Comparison of ENCODE assay signal across 1 cellular context in the genomic region with DNA sequence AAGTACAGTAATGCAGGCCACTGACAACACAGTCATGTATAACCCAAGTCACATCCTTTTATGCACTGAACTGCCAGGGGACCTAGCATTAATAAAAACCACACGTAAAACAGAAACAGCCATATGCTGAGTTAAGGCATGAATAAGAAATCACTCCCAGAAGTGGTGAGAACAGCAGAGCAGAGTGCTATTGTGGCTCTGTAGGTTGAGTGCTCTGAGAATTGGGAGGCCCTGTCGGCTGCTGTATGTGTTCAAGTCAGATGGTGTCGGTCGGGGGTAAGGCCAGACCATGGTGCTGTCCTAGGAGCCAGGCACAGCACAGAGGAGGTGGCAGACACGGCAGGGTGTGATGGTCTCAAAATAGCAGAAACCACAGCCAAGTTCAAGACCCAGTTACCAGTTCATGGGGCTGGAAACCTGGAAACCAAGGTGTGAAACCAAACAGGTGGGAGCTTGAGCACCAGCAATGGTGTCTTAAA.
TF ChIP-seq lines count a peak whose summit lies in the region.

No MANE protein-coding gene starts in this region.

TF ChIP-seq in GM12878, 131 proteins besides CTCF, POLR2A, EP300 and RAD21 (continued from another document and continues in another):
- TF ChIP-seq, protein P1, sequence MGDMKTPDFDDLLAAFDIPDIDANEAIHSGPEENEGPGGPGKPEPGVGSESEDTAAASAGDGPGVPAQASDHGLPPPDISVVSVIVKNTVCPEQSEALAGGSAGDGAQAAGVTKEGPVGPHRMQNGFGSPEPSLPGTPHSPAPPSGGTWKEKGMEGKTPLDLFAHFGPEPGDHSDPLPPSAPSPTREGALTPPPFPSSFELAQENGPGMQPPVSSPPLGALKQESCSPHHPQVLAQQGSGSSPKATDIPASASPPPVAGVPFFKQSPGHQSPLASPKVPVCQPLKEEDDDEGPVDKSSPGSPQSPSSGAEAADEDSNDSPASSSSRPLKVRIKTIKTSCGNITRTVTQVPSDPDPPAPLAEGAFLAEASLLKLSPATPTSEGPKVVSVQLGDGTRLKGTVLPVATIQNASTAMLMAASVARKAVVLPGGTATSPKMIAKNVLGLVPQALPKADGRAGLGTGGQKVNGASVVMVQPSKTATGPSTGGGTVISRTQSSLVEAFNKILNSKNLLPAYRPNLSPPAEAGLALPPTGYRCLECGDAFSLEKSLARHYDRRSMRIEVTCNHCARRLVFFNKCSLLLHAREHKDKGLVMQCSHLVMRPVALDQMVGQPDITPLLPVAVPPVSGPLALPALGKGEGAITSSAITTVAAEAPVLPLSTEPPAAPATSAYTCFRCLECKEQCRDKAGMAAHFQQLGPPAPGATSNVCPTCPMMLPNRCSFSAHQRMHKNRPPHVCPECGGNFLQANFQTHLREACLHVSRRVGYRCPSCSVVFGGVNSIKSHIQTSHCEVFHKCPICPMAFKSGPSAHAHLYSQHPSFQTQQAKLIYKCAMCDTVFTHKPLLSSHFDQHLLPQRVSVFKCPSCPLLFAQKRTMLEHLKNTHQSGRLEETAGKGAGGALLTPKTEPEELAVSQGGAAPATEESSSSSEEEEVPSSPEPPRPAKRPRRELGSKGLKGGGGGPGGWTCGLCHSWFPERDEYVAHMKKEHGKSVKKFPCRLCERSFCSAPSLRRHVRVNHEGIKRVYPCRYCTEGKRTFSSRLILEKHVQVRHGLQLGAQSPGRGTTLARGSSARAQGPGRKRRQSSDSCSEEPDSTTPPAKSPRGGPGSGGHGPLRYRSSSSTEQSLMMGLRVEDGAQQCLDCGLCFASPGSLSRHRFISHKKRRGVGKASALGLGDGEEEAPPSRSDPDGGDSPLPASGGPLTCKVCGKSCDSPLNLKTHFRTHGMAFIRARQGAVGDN (IDR thresholded peaks at IDR 0.05): peak; percentile 14
- TF ChIP-seq, protein P2, sequence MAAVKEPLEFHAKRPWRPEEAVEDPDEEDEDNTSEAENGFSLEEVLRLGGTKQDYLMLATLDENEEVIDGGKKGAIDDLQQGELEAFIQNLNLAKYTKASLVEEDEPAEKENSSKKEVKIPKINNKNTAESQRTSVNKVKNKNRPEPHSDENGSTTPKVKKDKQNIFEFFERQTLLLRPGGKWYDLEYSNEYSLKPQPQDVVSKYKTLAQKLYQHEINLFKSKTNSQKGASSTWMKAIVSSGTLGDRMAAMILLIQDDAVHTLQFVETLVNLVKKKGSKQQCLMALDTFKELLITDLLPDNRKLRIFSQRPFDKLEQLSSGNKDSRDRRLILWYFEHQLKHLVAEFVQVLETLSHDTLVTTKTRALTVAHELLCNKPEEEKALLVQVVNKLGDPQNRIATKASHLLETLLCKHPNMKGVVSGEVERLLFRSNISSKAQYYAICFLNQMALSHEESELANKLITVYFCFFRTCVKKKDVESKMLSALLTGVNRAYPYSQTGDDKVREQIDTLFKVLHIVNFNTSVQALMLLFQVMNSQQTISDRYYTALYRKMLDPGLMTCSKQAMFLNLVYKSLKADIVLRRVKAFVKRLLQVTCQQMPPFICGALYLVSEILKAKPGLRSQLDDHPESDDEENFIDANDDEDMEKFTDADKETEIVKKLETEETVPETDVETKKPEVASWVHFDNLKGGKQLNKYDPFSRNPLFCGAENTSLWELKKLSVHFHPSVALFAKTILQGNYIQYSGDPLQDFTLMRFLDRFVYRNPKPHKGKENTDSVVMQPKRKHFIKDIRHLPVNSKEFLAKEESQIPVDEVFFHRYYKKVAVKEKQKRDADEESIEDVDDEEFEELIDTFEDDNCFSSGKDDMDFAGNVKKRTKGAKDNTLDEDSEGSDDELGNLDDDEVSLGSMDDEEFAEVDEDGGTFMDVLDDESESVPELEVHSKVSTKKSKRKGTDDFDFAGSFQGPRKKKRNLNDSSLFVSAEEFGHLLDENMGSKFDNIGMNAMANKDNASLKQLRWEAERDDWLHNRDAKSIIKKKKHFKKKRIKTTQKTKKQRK (IDR thresholded peaks at IDR 0.05; ENCODE audit: low read depth, low read length): no peak
- TF ChIP-seq CREB1 (IDR thresholded peaks at IDR 0.05; ENCODE audit: low read depth) (peak; percentile 44; the same call in 1 of the 2 replicates), DPF2 (IDR thresholded peaks at IDR 0.05) (peak; percentile 45), MEF2B (IDR thresholded peaks at IDR 0.05; ENCODE audit: partially characterized antibody, poor library complexity, severe bottlenecking) (peak; percentile 81), SMAD5 (IDR thresholded peaks at IDR 0.05; ENCODE audit: low read depth) (no peak), CEBPB (IDR thresholded peaks at IDR 0.05; ENCODE audit: borderline replicate concordance in 1 of 2, low read depth in 2 of 2, low read length in 2 of 2) (no peak), SRF (IDR thresholded peaks at IDR 0.05; ENCODE audit: low read depth in 2 of 2, low read length in 2 of 2) (no peak), CBFB (IDR thresholded peaks at IDR 0.05; ENCODE audit: low read depth) (peak; percentile 55; the same call in 1 of the 2 replicates), TCF3 (IDR thresholded peaks at IDR 0.05; ENCODE audit: borderline replicate concordance, insufficient read depth, low read depth, low read length) (no peak), FOXM1 (IDR thresholded peaks at IDR 0.05; ENCODE audit: low read depth, low read length) (0 out of 2 replicates have a peak, but pooled peaks have one; percentile 44), IKZF2 (IDR thresholded peaks at IDR 0.05) (peak; percentile 68 to 70; a peak in 3 of 4 replicates), MYB (IDR thresholded peaks at IDR 0.05; ENCODE audit: borderline replicate concordance, low read depth, low read length) (no peak), SUZ12 (IDR thresholded peaks at IDR 0.05; ENCODE audit: unreplicated experiment) (no peak), ETV6 (conservative IDR thresholded peaks at IDR 0.05 in 1 of 2, IDR thresholded peaks at IDR 0.05 in 1 of 2; ENCODE audit: borderline replicate concordance in 1 of 2, low read depth in 1 of 2) (peak in 1 of 2 experiments; percentile 37; a peak in 1 of 4 replicates), MEF2A (IDR thresholded peaks at IDR 0.05; ENCODE audit: insufficient read depth, low read depth, low read length) (0 out of 2 replicates have a peak, but pooled peaks have one; percentile 38), CBX5 (IDR thresholded peaks at IDR 0.05; ENCODE audit: low read depth) (peak; percentile 75; the same call in 1 of the 2 replicates)
- TF ChIP-seq, protein P3, sequence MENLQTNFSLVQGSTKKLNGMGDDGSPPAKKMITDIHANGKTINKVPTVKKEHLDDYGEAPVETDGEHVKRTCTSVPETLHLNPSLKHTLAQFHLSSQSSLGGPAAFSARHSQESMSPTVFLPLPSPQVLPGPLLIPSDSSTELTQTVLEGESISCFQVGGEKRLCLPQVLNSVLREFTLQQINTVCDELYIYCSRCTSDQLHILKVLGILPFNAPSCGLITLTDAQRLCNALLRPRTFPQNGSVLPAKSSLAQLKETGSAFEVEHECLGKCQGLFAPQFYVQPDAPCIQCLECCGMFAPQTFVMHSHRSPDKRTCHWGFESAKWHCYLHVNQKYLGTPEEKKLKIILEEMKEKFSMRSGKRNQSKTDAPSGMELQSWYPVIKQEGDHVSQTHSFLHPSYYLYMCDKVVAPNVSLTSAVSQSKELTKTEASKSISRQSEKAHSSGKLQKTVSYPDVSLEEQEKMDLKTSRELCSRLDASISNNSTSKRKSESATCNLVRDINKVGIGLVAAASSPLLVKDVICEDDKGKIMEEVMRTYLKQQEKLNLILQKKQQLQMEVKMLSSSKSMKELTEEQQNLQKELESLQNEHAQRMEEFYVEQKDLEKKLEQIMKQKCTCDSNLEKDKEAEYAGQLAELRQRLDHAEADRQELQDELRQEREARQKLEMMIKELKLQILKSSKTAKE (IDR thresholded peaks at IDR 0.05; ENCODE audit: low read depth, poor library complexity, severe bottlenecking): peak; percentile 82
- TF ChIP-seq, protein P4, sequence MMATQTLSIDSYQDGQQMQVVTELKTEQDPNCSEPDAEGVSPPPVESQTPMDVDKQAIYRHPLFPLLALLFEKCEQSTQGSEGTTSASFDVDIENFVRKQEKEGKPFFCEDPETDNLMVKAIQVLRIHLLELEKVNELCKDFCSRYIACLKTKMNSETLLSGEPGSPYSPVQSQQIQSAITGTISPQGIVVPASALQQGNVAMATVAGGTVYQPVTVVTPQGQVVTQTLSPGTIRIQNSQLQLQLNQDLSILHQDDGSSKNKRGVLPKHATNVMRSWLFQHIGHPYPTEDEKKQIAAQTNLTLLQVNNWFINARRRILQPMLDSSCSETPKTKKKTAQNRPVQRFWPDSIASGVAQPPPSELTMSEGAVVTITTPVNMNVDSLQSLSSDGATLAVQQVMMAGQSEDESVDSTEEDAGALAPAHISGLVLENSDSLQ (IDR thresholded peaks at IDR 0.05): no peak
- TF ChIP-seq, protein P5, sequence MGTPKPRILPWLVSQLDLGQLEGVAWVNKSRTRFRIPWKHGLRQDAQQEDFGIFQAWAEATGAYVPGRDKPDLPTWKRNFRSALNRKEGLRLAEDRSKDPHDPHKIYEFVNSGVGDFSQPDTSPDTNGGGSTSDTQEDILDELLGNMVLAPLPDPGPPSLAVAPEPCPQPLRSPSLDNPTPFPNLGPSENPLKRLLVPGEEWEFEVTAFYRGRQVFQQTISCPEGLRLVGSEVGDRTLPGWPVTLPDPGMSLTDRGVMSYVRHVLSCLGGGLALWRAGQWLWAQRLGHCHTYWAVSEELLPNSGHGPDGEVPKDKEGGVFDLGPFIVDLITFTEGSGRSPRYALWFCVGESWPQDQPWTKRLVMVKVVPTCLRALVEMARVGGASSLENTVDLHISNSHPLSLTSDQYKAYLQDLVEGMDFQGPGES (IDR thresholded peaks at IDR 0.05): no peak
- TF ChIP-seq, protein P6, sequence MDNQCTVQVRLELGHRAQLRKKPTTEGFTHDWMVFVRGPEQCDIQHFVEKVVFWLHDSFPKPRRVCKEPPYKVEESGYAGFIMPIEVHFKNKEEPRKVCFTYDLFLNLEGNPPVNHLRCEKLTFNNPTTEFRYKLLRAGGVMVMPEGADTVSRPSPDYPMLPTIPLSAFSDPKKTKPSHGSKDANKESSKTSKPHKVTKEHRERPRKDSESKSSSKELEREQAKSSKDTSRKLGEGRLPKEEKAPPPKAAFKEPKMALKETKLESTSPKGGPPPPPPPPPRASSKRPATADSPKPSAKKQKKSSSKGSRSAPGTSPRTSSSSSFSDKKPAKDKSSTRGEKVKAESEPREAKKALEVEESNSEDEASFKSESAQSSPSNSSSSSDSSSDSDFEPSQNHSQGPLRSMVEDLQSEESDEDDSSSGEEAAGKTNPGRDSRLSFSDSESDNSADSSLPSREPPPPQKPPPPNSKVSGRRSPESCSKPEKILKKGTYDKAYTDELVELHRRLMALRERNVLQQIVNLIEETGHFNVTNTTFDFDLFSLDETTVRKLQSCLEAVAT (IDR thresholded peaks at IDR 0.05): peak; percentile 66
- TF ChIP-seq, protein P7, sequence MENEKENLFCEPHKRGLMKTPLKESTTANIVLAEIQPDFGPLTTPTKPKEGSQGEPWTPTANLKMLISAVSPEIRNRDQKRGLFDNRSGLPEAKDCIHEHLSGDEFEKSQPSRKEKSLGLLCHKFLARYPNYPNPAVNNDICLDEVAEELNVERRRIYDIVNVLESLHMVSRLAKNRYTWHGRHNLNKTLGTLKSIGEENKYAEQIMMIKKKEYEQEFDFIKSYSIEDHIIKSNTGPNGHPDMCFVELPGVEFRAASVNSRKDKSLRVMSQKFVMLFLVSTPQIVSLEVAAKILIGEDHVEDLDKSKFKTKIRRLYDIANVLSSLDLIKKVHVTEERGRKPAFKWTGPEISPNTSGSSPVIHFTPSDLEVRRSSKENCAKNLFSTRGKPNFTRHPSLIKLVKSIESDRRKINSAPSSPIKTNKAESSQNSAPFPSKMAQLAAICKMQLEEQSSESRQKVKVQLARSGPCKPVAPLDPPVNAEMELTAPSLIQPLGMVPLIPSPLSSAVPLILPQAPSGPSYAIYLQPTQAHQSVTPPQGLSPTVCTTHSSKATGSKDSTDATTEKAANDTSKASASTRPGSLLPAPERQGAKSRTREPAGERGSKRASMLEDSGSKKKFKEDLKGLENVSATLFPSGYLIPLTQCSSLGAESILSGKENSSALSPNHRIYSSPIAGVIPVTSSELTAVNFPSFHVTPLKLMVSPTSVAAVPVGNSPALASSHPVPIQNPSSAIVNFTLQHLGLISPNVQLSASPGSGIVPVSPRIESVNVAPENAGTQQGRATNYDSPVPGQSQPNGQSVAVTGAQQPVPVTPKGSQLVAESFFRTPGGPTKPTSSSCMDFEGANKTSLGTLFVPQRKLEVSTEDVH (IDR thresholded peaks at IDR 0.05; ENCODE audit: low read depth, partially characterized antibody): no peak
- TF ChIP-seq, protein P8, sequence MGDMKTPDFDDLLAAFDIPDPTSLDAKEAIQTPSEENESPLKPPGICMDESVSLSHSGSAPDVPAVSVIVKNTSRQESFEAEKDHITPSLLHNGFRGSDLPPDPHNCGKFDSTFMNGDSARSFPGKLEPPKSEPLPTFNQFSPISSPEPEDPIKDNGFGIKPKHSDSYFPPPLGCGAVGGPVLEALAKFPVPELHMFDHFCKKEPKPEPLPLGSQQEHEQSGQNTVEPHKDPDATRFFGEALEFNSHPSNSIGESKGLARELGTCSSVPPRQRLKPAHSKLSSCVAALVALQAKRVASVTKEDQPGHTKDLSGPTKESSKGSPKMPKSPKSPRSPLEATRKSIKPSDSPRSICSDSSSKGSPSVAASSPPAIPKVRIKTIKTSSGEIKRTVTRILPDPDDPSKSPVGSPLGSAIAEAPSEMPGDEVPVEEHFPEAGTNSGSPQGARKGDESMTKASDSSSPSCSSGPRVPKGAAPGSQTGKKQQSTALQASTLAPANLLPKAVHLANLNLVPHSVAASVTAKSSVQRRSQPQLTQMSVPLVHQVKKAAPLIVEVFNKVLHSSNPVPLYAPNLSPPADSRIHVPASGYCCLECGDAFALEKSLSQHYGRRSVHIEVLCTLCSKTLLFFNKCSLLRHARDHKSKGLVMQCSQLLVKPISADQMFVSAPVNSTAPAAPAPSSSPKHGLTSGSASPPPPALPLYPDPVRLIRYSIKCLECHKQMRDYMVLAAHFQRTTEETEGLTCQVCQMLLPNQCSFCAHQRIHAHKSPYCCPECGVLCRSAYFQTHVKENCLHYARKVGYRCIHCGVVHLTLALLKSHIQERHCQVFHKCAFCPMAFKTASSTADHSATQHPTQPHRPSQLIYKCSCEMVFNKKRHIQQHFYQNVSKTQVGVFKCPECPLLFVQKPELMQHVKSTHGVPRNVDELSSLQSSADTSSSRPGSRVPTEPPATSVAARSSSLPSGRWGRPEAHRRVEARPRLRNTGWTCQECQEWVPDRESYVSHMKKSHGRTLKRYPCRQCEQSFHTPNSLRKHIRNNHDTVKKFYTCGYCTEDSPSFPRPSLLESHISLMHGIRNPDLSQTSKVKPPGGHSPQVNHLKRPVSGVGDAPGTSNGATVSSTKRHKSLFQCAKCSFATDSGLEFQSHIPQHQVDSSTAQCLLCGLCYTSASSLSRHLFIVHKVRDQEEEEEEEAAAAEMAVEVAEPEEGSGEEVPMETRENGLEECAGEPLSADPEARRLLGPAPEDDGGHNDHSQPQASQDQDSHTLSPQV (IDR thresholded peaks at IDR 0.05): no peak
- TF ChIP-seq, protein P9, sequence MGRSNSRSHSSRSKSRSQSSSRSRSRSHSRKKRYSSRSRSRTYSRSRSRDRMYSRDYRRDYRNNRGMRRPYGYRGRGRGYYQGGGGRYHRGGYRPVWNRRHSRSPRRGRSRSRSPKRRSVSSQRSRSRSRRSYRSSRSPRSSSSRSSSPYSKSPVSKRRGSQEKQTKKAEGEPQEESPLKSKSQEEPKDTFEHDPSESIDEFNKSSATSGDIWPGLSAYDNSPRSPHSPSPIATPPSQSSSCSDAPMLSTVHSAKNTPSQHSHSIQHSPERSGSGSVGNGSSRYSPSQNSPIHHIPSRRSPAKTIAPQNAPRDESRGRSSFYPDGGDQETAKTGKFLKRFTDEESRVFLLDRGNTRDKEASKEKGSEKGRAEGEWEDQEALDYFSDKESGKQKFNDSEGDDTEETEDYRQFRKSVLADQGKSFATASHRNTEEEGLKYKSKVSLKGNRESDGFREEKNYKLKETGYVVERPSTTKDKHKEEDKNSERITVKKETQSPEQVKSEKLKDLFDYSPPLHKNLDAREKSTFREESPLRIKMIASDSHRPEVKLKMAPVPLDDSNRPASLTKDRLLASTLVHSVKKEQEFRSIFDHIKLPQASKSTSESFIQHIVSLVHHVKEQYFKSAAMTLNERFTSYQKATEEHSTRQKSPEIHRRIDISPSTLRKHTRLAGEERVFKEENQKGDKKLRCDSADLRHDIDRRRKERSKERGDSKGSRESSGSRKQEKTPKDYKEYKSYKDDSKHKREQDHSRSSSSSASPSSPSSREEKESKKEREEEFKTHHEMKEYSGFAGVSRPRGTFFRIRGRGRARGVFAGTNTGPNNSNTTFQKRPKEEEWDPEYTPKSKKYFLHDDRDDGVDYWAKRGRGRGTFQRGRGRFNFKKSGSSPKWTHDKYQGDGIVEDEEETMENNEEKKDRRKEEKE (IDR thresholded peaks at IDR 0.05): no peak
